13 cellular contexts compared by ENCODE assay signal in the genomic region with DNA sequence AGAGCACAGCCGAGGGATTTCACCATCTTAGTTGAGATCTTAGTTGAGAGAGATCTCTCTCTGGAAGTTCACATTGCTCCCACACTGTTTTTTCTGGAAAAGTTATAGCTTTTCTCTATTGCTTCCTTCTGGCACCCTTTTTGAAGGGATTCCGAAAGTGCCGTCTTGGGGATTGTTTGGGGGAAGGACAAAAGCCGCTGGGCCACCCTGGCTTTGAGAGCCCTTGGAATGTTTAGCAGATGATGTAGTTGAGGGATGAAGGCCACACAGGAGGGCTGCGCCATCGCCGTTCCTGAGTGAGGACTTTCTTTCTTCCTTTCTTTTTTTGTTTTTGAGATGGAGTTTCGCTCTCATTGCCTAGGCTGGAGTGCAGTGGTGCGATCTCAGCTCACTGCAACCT. TPM values are rescaled to one million over a fixed set of nuclear protein-coding genes. Genes with fewer than 3 reads are reported as not detected.
DNase-seq lines count a peak whose midpoint lies in the region; ATAC-seq and TF ChIP-seq lines count a peak whose summit lies in the region.
"Had no signal": no experiment of that assay in that cellular context is flagged by ENCODE, and none has a peak within 500 bp of the region (broad histone marks: within the 10 kb centered on the region; RNA-seq: fewer than 3 reads in every experiment).

No MANE protein-coding gene starts in this region.

- in situ Hi-C loops in transverse colon (cut with MboI; ENCODE audit: low pct_ligation_motif_present in 1 of 4, low pct_unique_long_range_greater_than_20kb in 1 of 4, low sequenced_read_pairs in 3 of 4): no loop called here

- no peak for ATAC-seq in natural killer cell
- ATAC-seq in HG02642 (IDR thresholded peaks at IDR 0.05; ENCODE audit: poor library complexity, unreplicated experiment): no peak
- ATAC-seq: stimulated activated naive CD8-positive, alpha-beta T cell treated with anti-CD3 and anti-CD28 coated beads, Interleukin-15, Interleukin-2, amounts not matched to agents 100 U/mL and 50 U/mL, for 24 hours had no signal

- no peaks in the 10 kb centered on the region for H3K27me3 Mint-ChIP-seq in natural killer cell (ENCODE audit: low read depth in 2 of 2)

- H3K4me1 ChIP-seq in colonic mucosa (peaks cover 58% of the 10 kb centered on the region), transverse colon (peaks cover 82 to 100% (median 98%) of the 10 kb centered on the region in 4 donors)

- intact Hi-C loops in colonic mucosa (cut with DNase I): no loop called here
- intact Hi-C loops in natural killer cell (cut with micrococcal nuclease): loop anchor here (5.0 kb wide), 2 partner anchors 35 to 50 kb away; no protein-coding TSS in a partner anchor
- intact Hi-C loops in transverse colon (cut with DNase I; ENCODE audit: low total_unique reads): no loop called here

- peaks cover 96 to 97% of the 10 kb centered on the region in 2 donors for H3K4me1 Mint-ChIP-seq in natural killer cell

- TF ChIP-seq CTCF in colonic mucosa (IDR thresholded peaks at IDR 0.05) (no peak), natural killer cell (IDR thresholded peaks at IDR 0.05) (no peak), transverse colon (IDR thresholded peaks at IDR 0.05) (no peak)

- H3K9me3 Mint-ChIP-seq in natural killer cell: no peaks in the 10 kb centered on the region

- H3K36me3 Mint-ChIP-seq in natural killer cell: no peaks in the 10 kb centered on the region

- peak overlapping the region; percentile 76 to 86 for H3K27ac Mint-ChIP-seq in natural killer cell

- H3K27me3 ChIP-seq in colonic mucosa (no peaks in the 10 kb centered on the region), transverse colon (no peaks in the 10 kb centered on the region)

- peak overlapping the region; percentile 92 for H3K4me3 Mint-ChIP-seq in natural killer cell

- peak overlapping the region in 1 of 2 donors; percentile 78 for H3K9ac ChIP-seq in colonic mucosa (ENCODE audit: low read depth in 2 of 2, low read length in 2 of 2)

- H3K9me3 ChIP-seq in colonic mucosa (no peaks in the 10 kb centered on the region), transverse colon (no peaks in the 10 kb centered on the region)

- peak overlapping the region; percentile 92 for H3K27ac ChIP-seq in colonic mucosa
- peak overlapping the region; percentile 86 to 91 (median 88) for H3K27ac ChIP-seq in transverse colon

- H3K4me3 ChIP-seq in colonic mucosa (no peak overlapping the region), transverse colon (no peak overlapping the region)

- H3K36me3 ChIP-seq in colonic mucosa: no peaks in the 10 kb centered on the region
- no peaks in the 10 kb centered on the region for H3K36me3 ChIP-seq in transverse colon

- DNase-seq in activated effector memory CD4-positive, alpha-beta T cell treated with anti-CD3 and anti-CD28 coated beads, Interleukin-2, amount 50 U/mL, for 16 hours: peak; percentile 52
- no peak for DNase-seq in activated effector memory CD4-positive, alpha-beta T cell treated with Interleukin-2 at 50 U/mL for 16 hours
- DNase-seq in colonic mucosa (no peak), natural killer cell (no peak), transverse colon (no peak), AG08396 (ENCODE audit: low spot score) (no peak)
- DNase-seq in effector CD4-positive, alpha-beta T cell: no peak
- DNase-seq: foreskin melanocyte; H7; NCI-H446 treated with DMSO at 0.1 percent for 48 hours; stimulated activated CD4-positive, alpha-beta T cell treated with anti-CD3 and anti-CD28 coated beads, Interleukin-15, amount 100 ng/mL, for 24 hours; stimulated activated naive CD8-positive, alpha-beta T cell treated with anti-CD3 and anti-CD28 coated beads, Interleukin-15, Interleukin-2, amounts not matched to agents 100 U/mL and 50 U/mL, for 24 hours had no signal

- TF ChIP-seq EP300 in transverse colon (IDR thresholded peaks at IDR 0.05; ENCODE audit: low read depth): no peak

- 61 to 65% methylated on average over 7 to 9 of the region's 9 CpGs for WGBS in transverse colon (ENCODE audit: low coverage in 1 of 2), 2 donors

- no peak for TF ChIP-seq POLR2A in transverse colon (IDR thresholded peaks at IDR 0.05)

RNA-seq across cellular contexts. Expression of a gene that starts 17.7 kb away (rescaled TPM):
- total RNA-seq in colonic mucosa: 100 to 1,000 TPM in 1 of 2 donors, 10 to 100 TPM in 1; 78.8 to 106 TPM
- 100 to 1,000 TPM; 184 to 285 (median 225) TPM for total RNA-seq in natural killer cell
- total RNA-seq in transverse colon: 100 to 1,000 TPM in 2 of 4 donors, 10 to 100 TPM in 2; 58.1 to 273 (median 94.7) TPM
